19 cellular contexts compared by ENCODE assay signal in genomic region chr2:218663901-218664300, GRCh38.
"Had no signal": no experiment of that assay in that cellular context is flagged by ENCODE, and none has a peak within 500 bp of the region (broad histone marks: within the 10 kb centered on the region; RNA-seq: fewer than 3 reads in every experiment).

No MANE protein-coding gene starts in this region.

- H3K79me2 ChIP-seq: parathyroid adenoma had no signal

- H3K4me2 ChIP-seq: neural progenitor cell had no signal

- H3K27me3 ChIP-seq: neural progenitor cell, testis, tibial artery had no signal

- H3K27ac ChIP-seq: coronary artery, neural progenitor cell, parathyroid adenoma, testis, tibial artery had no signal

- H3K4me3 ChIP-seq: coronary artery, mucosa of descending colon, neural progenitor cell, testis, tibial artery had no signal

- H3K36me3 ChIP-seq: neural progenitor cell had no signal

- DNase-seq: effector memory CD8-positive, alpha-beta T cell; mesenchymal stem cell; mucosa of descending colon; naive B cell; stimulated activated CD4-positive, alpha-beta T cell treated with anti-CD3 and anti-CD28 coated beads, Interleukin-2, amount 100 ng/mL, for 24 hours; stimulated activated CD4-positive, alpha-beta T cell treated with anti-CD3 and anti-CD28 coated beads, Interleukin-4, amount 100 ng/mL, for 24 hours; stimulated activated naive CD8-positive, alpha-beta T cell treated with anti-CD3 and anti-CD28 coated beads, Interleukin-15, Interleukin-2, amounts not matched to agents 100 U/mL and 50 U/mL, for 24 hours; substantia nigra; testis; tibial artery had no signal

- H2AFZ ChIP-seq: neural progenitor cell, parathyroid adenoma had no signal

- H3K9ac ChIP-seq: neural progenitor cell, parathyroid adenoma had no signal

- H3K9me3 ChIP-seq: mucosa of descending colon, testis, tibial artery had no signal

- ATAC-seq: effector memory CD8-positive, alpha-beta T cell; mucosa of descending colon; natural killer cell treated with Interleukin-12 subunit alpha and Interleukin-12 subunit beta and Interleukin-15 and Interleukin-18, amount 100 ng/mL, for 72 hours; sciatic nerve; stimulated activated memory B cell treated with anti-CD40 and anti-IgM and Interleukin-4, amounts not matched to agents 10 μg/mL and 1 μg/mL and 100 μg/mL, for 72 hours; stimulated activated naive CD8-positive, alpha-beta T cell treated with anti-CD3 and anti-CD28 coated beads, Interleukin-15, Interleukin-2, amounts not matched to agents 100 U/mL and 50 U/mL, for 24 hours had no signal

- FAIRE-seq: endometrium, frontal cortex, keratinocyte had no signal
